Comparison of ENCODE assay signal across 8 cellular contexts in genomic region chrX:16712825-16713155, GRCh38. TPM values are rescaled to one million over a fixed set of nuclear protein-coding genes. Genes with fewer than 3 reads are reported as not detected.
A peak's percentile ranks its signal among the peaks of the same experiment; 100 is the strongest.
DNase-seq lines count a peak whose midpoint lies in the region; ATAC-seq and TF ChIP-seq lines count a peak whose summit lies in the region.

No MANE protein-coding gene starts in this region.

- no peak overlapping the region for H2BK12ac ChIP-seq in neuronal stem cell (ENCODE audit: low read length)

- ATAC-seq in GM21737 (IDR thresholded peaks at IDR 0.05; ENCODE audit: unreplicated experiment) = peak; percentile 14

- H3K9me3 ChIP-seq in PC-9 (ENCODE audit: insufficient read depth, low read depth) (no peaks in the 10 kb centered on the region), esophagus (ENCODE audit: control insufficient read depth in 2 of 2, insufficient read depth in 1 of 2, low read depth in 1 of 2, low read length in 1 of 2) (no peaks in the 10 kb centered on the region), neuronal stem cell (replicated peaks in 1 of 2; ENCODE audit: control insufficient read depth in 2 of 2, insufficient read depth in 1 of 2, low read depth in 1 of 2, low read length in 2 of 2) (no peaks in the 10 kb centered on the region)

- no peak overlapping the region for H4K91ac ChIP-seq in neuronal stem cell (ENCODE audit: low read depth, low read length, poor library complexity)

- H3K23ac ChIP-seq in neuronal stem cell (ENCODE audit: low read depth, low read length, poor library complexity) = peak overlapping the region; percentile 43

- TF ChIP-seq CTCF in GM12865 (IDR thresholded peaks at IDR 0.05; ENCODE audit: insufficient read depth, low read depth, low read length, missing control alignments) (no peak), PC-9 (conservative IDR thresholded peaks at IDR 0.05) (no peak)

- no peaks in the 10 kb centered on the region for H3K9me2 ChIP-seq in PC-9 (ENCODE audit: insufficient read depth)

- BruUV-seq in PC-9 (replicated peaks; lab: Mats Ljungman, UMichigan) = TSS peak; percentile 66

- DNase-seq in GM12865 (ENCODE audit: low read depth) = no peak
- DNase-seq in PC-9 = no peak
- no peak for DNase-seq in neuronal stem cell (ENCODE audit: low spot score)
- DNase-seq in SKM-1 (lab: John Stamatoyannopoulos, UW; ENCODE audit: unreplicated experiment) = no peak
- no peak for DNase-seq in occipital lobe (lab: John Stamatoyannopoulos, UW)
- no peak for DNase-seq in cerebellum (ENCODE audit: low spot score)

- H3K9ac ChIP-seq in neuronal stem cell (ENCODE audit: low read depth, low read length, poor library complexity) = no peak overlapping the region

- H3K4me2 ChIP-seq in PC-9 = peak overlapping the region; percentile 74
- H3K4me2 ChIP-seq in neuronal stem cell (ENCODE audit: insufficient read depth, low read length, poor library complexity, severe bottlenecking) = peak overlapping the region; percentile 62

- no peaks in the 10 kb centered on the region for H3F3A ChIP-seq in PC-9 (ENCODE audit: insufficient read depth, low read depth)

- WGBS in esophagus, 2 donors = 14 to 30% methylated on average over 9 to 10 of the region's 10 CpGs
- WGBS in neuronal stem cell (ENCODE audit: extremely low coverage in 2 of 2, insufficient read length in 2 of 2, insufficient replicate concordance in 1 of 2), 2 donors = no CpG with 5 or more reads among the region's 10 CpGs

- CTCF ChIA-PET in PC-9 (lab: Charles Lee) = interaction anchor here (0.7 kb wide), 1 partner anchor 1413 kb away, joined by 14 read pairs; no protein-coding TSS in a partner anchor

- H3K79me2 ChIP-seq in PC-9 (ENCODE audit: low read depth) = no peaks in the 10 kb centered on the region

- peak overlapping the region; percentile 53 for H2BK5ac ChIP-seq in neuronal stem cell (ENCODE audit: low read length)

- POLR2A ChIA-PET in PC-9 (lab: Charles Lee; ENCODE audit: unreplicated experiment) = interaction anchor here (0.5 to 0.6 kb wide), 2 partner anchors 1053 to 1570 kb away, joined by 3 to 4 read pairs; no protein-coding TSS in a partner anchor

- no peak overlapping the region for H4K8ac ChIP-seq in neuronal stem cell (ENCODE audit: low read depth, low read length)

- intact Hi-C loops in PC-9 (cut with micrococcal nuclease; ENCODE audit: unreplicated experiment) = no loop called here

- no peak overlapping the region for H3K14ac ChIP-seq in neuronal stem cell (ENCODE audit: low read length)

- H4K20me1 ChIP-seq in PC-9 (ENCODE audit: insufficient read depth) = no peaks in the 10 kb centered on the region

- peak overlapping the region; percentile 68 for H3K4me3 ChIP-seq in GM12865 (ENCODE audit: low read depth, low read length)
- peak overlapping the region; percentile 78 for H3K4me3 ChIP-seq in PC-9
- H3K4me3 ChIP-seq in esophagus (ENCODE audit: low read depth in 1 of 2, low read length in 2 of 2) = peak overlapping the region; percentile 48 to 79
- peak overlapping the region; percentile 66 to 90 for H3K4me3 ChIP-seq in neuronal stem cell (ENCODE audit: low read length in 2 of 2)

- H3K27me3 ChIP-seq in PC-9 (ENCODE audit: insufficient read depth, low read depth) (no peaks in the 10 kb centered on the region), esophagus (ENCODE audit: control insufficient read depth in 1 of 2, insufficient read depth in 2 of 2, low read length in 2 of 2) (no peaks in the 10 kb centered on the region), neuronal stem cell (ENCODE audit: control insufficient read depth in 3 of 3, insufficient read depth in 3 of 3, low read depth in 1 of 3, low read length in 3 of 3) (no peaks in the 10 kb centered on the region)

- H3K36me3 ChIP-seq in PC-9 (ENCODE audit: low read depth) = no peaks in the 10 kb centered on the region
- H3K36me3 ChIP-seq in esophagus (ENCODE audit: control insufficient read depth in 2 of 2, insufficient read depth in 2 of 2, low read length in 1 of 2) = no peaks in the 10 kb centered on the region
- H3K36me3 ChIP-seq in neuronal stem cell (replicated peaks in 1 of 2; ENCODE audit: control insufficient read depth in 2 of 2, insufficient read depth in 2 of 2, low read length in 2 of 2) = peaks cover 0 to 10% of the 10 kb centered on the region in 2 donors

- peak overlapping the region; percentile 91 for H3K18ac ChIP-seq in neuronal stem cell (ENCODE audit: low read length)

- H3K79me1 ChIP-seq in neuronal stem cell (ENCODE audit: low read depth, low read length) = no peaks in the 10 kb centered on the region

- H2BK120ac ChIP-seq in neuronal stem cell (ENCODE audit: low read depth, low read length) = no peak overlapping the region

- H2AK5ac ChIP-seq in neuronal stem cell (ENCODE audit: low read depth, low read length) = no peak overlapping the region

- H3K4me1 ChIP-seq in PC-9 (replicated peaks; ENCODE audit: insufficient read depth) (no peaks in the 10 kb centered on the region), esophagus (ENCODE audit: control insufficient read depth in 2 of 2, insufficient read depth in 2 of 2, low read length in 1 of 2) (no peaks in the 10 kb centered on the region), neuronal stem cell (ENCODE audit: control insufficient read depth in 2 of 2, insufficient read depth in 1 of 2, low read depth in 1 of 2, low read length in 2 of 2) (peaks cover 0 to 3% of the 10 kb centered on the region in 2 donors)

- H3K4ac ChIP-seq in neuronal stem cell (ENCODE audit: low read length) = no peak overlapping the region

- H2AFZ ChIP-seq in PC-9 (peak overlapping the region; percentile 88), neuronal stem cell (ENCODE audit: low read length) (peak overlapping the region; percentile 96)

- no peak overlapping the region for H2BK15ac ChIP-seq in neuronal stem cell (ENCODE audit: low read length)

- H3K27ac ChIP-seq in PC-9 (no peak overlapping the region; the same call in 1 of the 2 replicates), esophagus (ENCODE audit: low read depth in 2 of 2, low read length in 1 of 2) (peak overlapping the region; percentile 70 to 81), neuronal stem cell (replicated peaks; ENCODE audit: low read length) (peak overlapping the region; percentile 46)

RNA-seq across cellular contexts. Expression of gene CTPS2, which starts 0.3 kb away (rescaled TPM):
- total RNA-seq in PC-9 (2021) (14.0 and 15.8 TPM in 2 replicates), occipital lobe (33.4 TPM), cerebellum (32.1 TPM)
- polyA plus RNA-seq in esophagus = 1 to 10 TPM; 3.7 to 8.0 TPM
- polyA plus RNA-seq in neuronal stem cell (2013, experiment 1 of 2) = 19.2 TPM
- polyA plus RNA-seq in neuronal stem cell (2013, experiment 2 of 2) = 19.3 TPM

RNA-seq across cellular contexts. Expression of gene SYAP1, which starts 6.6 kb away (rescaled TPM):
- total RNA-seq in PC-9 (2021) (29.0 and 41.2 TPM in 2 replicates), occipital lobe (25.0 TPM), cerebellum (15.1 TPM)
- 10 to 100 TPM; 11.0 to 15.3 TPM for polyA plus RNA-seq in esophagus
- polyA plus RNA-seq in neuronal stem cell (2013, experiment 1 of 2) = 11.1 TPM
- polyA plus RNA-seq in neuronal stem cell (2013, experiment 2 of 2) = 11.7 TPM
